ENCODE assay signal across 1 cellular context in the genomic region with DNA sequence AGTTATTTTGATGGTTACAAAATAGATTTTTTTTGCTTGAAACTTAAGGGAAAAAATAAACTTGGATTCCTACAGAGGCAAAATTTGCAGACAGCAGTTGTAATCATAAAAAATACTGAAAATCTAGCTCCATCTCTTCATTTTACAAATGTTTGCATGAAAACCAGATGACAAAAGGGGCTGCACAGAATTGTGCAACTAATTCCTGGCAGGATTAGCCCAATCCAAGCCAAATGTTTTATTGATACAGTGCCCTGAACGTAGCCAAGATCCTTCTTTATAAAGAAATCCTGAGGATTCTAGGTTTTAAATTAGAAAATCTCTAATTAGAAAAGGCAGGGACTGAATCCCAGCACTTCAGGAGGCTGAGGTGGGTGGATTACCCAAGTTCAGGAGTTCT.
TF ChIP-seq lines count a peak whose summit lies in the region.

No MANE protein-coding gene starts in this region.

TF ChIP-seq in HepG2, 621 proteins besides CTCF, POLR2A, EP300 and RAD21 (continued from another document):
- TF ChIP-seq ISX (CRISPR knock-in tag; conservative IDR thresholded peaks at IDR 0.05) (no peak), SIX1 (CRISPR knock-in tag; IDR thresholded peaks at IDR 0.05; ENCODE audit: borderline replicate concordance) (no peak), NBN (conservative IDR thresholded peaks at IDR 0.05) (no peak), RCOR2 (CRISPR knock-in tag; IDR thresholded peaks at IDR 0.05) (no peak)
- TF ChIP-seq, protein P1, sequence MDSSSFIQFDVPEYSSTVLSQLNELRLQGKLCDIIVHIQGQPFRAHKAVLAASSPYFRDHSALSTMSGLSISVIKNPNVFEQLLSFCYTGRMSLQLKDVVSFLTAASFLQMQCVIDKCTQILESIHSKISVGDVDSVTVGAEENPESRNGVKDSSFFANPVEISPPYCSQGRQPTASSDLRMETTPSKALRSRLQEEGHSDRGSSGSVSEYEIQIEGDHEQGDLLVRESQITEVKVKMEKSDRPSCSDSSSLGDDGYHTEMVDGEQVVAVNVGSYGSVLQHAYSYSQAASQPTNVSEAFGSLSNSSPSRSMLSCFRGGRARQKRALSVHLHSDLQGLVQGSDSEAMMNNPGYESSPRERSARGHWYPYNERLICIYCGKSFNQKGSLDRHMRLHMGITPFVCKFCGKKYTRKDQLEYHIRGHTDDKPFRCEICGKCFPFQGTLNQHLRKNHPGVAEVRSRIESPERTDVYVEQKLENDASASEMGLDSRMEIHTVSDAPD (CRISPR knock-in tag; IDR thresholded peaks at IDR 0.05): no peak
- TF ChIP-seq, protein P2, sequence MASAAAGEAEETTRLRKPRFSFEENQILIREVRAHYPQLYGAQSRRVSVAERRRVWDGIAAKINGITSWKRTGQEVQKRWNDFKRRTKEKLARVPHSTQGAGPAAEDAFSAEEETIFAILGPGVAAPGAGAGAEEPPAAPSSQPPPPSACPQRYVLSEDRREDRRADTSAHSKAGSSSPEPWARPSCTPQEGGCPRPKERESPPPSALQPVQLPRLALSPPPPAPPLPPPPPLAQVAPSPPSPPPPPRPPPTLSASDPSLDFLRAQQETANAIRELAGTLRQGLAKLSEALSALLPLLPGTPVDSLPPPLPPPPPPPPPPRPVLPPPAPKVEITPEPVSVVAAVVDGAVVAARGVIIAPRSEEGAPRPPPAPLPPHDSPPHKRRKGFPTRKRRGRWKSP (CRISPR knock-in tag; IDR thresholded peaks at IDR 0.05): no peak
